In the genomic region with DNA sequence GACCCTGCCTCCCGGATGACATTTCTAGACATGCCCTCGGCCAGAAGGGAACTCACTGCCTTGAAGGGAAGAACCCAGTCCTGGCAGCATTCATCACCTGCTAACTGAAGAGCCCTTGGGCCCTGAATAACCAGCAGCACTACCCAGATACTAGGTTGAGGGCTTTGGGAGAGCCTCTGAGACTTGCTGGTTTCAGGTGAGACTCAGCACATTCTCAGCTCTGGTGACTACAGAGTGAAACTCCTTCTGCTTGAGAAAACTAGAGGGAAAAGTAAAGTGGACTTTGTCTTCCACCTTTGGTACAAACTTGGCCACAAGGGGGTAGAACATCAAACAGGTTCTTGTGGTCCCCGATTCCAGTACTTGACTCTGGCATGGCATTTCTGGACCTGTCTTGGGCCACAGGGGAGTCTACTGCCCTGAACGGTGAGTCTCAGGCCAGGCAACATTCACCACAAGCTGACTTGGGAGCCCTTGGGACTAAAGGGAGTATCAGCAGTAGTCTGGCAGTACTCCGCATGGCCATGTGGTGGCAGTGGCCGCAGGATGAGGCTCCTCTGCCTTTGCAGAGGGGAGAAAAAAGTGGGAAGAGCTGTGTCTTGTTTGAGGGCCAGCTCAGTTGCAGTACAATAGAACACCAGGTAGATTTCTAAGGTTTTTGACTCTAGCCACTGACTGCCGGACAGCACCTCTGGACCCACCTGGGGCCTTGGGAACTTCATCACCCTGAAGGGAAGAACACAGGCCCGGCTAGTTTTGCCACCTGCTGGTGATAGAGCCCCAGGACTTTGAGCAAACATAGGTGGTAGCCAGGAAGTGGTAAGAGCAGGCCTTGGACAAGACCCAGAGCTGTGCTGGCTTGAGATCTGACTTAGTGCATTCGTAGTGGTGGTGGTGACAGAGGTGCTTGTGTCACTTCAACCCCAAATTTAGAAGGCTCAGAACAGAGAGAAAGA, we compare ENCODE assay signal across 9 cellular contexts.
DNase-seq lines count a peak whose midpoint lies in the region; ATAC-seq and TF ChIP-seq lines count a peak whose summit lies in the region.
"Had no signal": no experiment of that assay in that cellular context is flagged by ENCODE, and none has a peak within 500 bp of the region (broad histone marks: within the 10 kb centered on the region; RNA-seq: fewer than 3 reads in every experiment).

No MANE protein-coding gene starts in this region.

- ATAC-seq in GM19463 (IDR thresholded peaks at IDR 0.05; ENCODE audit: unreplicated experiment) (peak; percentile 47), PC-3 (peak; percentile 64)

- H2AFZ ChIP-seq in PC-3 (ENCODE audit: low read length) = peak overlapping the region; percentile 45; the same call in 1 of the 2 replicates

- no peaks in the 10 kb centered on the region for H3K4me1 ChIP-seq in PC-3 (ENCODE audit: insufficient read depth, low read length)

- H4K20me1 ChIP-seq in PC-3 (ENCODE audit: low read length) = no peaks in the 10 kb centered on the region

- H3K4me1 Mint-ChIP-seq in immature natural killer cell = no peaks in the 10 kb centered on the region

- H3K9me2 ChIP-seq in PC-3 (replicated peaks; ENCODE audit: low read length) = no peaks in the 10 kb centered on the region

- DNase-seq in AG04449 (ENCODE audit: low read depth, low spot score) = no peak
- peak; percentile 44 for DNase-seq in PC-3
- DNase-seq in fibroblast of pulmonary artery (ENCODE audit: low read depth) = peak; percentile 40
- DNase-seq in NCI-H2171 treated with DMSO at 0.1 percent for 48 hours (lab: John Stamatoyannopoulos, UW) = no peak
- DNase-seq in immature natural killer cell = no peak
- DNase-seq in NCI-H2107 treated with DMSO at 0.1 percent for 48 hours (lab: John Stamatoyannopoulos, UW; ENCODE audit: unreplicated experiment) = no peak
- no peak for DNase-seq in GM10266 (ENCODE audit: extremely low spot score)

- peaks cover 0 to 2% (median 0%) of the 10 kb centered on the region in 6 donors for H3K9me3 Mint-ChIP-seq in immature natural killer cell
- H3K9me3 Mint-ChIP-seq: stimulated activated naive CD8-positive, alpha-beta T cell treated with anti-CD3 and anti-CD28 coated beads, Interleukin-15, Interleukin-2, amounts not matched to agents 100 ng/mL and 50 ng/mL, for 24 hours had no signal

- CTCF ChIA-PET in AG04449 (lab: Yijun Ruan, JAX) = interaction anchor here (0.7 to 4.0 kb wide), 8 partner anchors 14 to 130 kb away, joined by 3 to 38 read pairs (median 3); no protein-coding TSS in a partner anchor
- CTCF ChIA-PET in PC-3 (lab: Charles Lee) = no interaction called here

- H3K79me2 ChIP-seq in PC-3 (ENCODE audit: low read length) = no peaks in the 10 kb centered on the region

- H3K36me3 Mint-ChIP-seq in immature natural killer cell = no peaks in the 10 kb centered on the region

- no peak overlapping the region for H3K4me2 ChIP-seq in PC-3 (ENCODE audit: low read length)

- no peaks in the 10 kb centered on the region for H3K9me3 ChIP-seq in PC-3 (ENCODE audit: low read length)

- no peaks in the 10 kb centered on the region for H3K27me3 ChIP-seq in PC-3 (ENCODE audit: low read length)

- no peaks in the 10 kb centered on the region for H3K36me3 ChIP-seq in PC-3 (ENCODE audit: low read depth, low read length)

- no peak overlapping the region for H3K27ac Mint-ChIP-seq in immature natural killer cell
- H3K27ac Mint-ChIP-seq: stimulated activated naive CD8-positive, alpha-beta T cell treated with anti-CD3 and anti-CD28 coated beads, Interleukin-15, Interleukin-2, amounts not matched to agents 100 ng/mL and 50 ng/mL, for 24 hours had no signal

- H3K27me3 Mint-ChIP-seq in immature natural killer cell (ENCODE audit: low read depth in 3 of 3) = no peaks in the 10 kb centered on the region
- H3K27me3 Mint-ChIP-seq: stimulated activated naive CD8-positive, alpha-beta T cell treated with anti-CD3 and anti-CD28 coated beads, Interleukin-15, Interleukin-2, amounts not matched to agents 100 ng/mL and 50 ng/mL, for 24 hours had no signal

- no peak overlapping the region for H3K27ac ChIP-seq in PC-3 (ENCODE audit: low read length)

- no peak overlapping the region for H3K4me3 ChIP-seq in AG04449 (ENCODE audit: low read depth, low read length)
- H3K4me3 ChIP-seq in PC-3 (ENCODE audit: low read length) = no peak overlapping the region
- no peak overlapping the region for H3K4me3 ChIP-seq in fibroblast of pulmonary artery (replicated peaks; ENCODE audit: low read depth, low read length)

- no peak overlapping the region for H3K9ac ChIP-seq in PC-3 (ENCODE audit: low read length)

- POLR2A ChIA-PET in AG04449 (lab: Yijun Ruan, JAX) = no interaction called here
- POLR2A ChIA-PET in PC-3 (lab: Charles Lee; ENCODE audit: unreplicated experiment) = no interaction called here

- BruUV-seq in PC-3 (replicated peaks; lab: Mats Ljungman, UMichigan) = no TSS peak

- no peaks in the 10 kb centered on the region for H3F3A ChIP-seq in PC-3 (ENCODE audit: low read length, unreplicated experiment)

- no peak overlapping the region for H3K4me3 Mint-ChIP-seq in immature natural killer cell
- H3K4me3 Mint-ChIP-seq: stimulated activated naive CD8-positive, alpha-beta T cell treated with anti-CD3 and anti-CD28 coated beads, Interleukin-15, Interleukin-2, amounts not matched to agents 100 ng/mL and 50 ng/mL, for 24 hours had no signal

- intact Hi-C loops in PC-3 (cut with micrococcal nuclease) = no loop called here

- TF ChIP-seq CTCF in AG04449 (IDR thresholded peaks at IDR 0.05; ENCODE audit: insufficient read depth, low read length, missing control alignments) = peak; percentile 66
- TF ChIP-seq CTCF in PC-3 (conservative IDR thresholded peaks at IDR 0.05; ENCODE audit: low read depth, low read length) = peak; percentile 75
- peak; percentile 57 for TF ChIP-seq CTCF in fibroblast of pulmonary artery (IDR thresholded peaks at IDR 0.05; ENCODE audit: low read length, missing control alignments)
- TF ChIP-seq CTCF in GM10266 (IDR thresholded peaks at IDR 0.05; ENCODE audit: control insufficient read depth, insufficient read depth, low read depth, missing control alignments) = no peak

Comparison
In these comparisons a context has a peak if more than half of its experiments do, and no peak if none do; other contexts are left out.
1. DNase-seq: peak in PC-3 (single experiment) and fibroblast of pulmonary artery (single experiment); none in AG04449 (single experiment), NCI-H2171 treated with DMSO at 0.1 percent for 48 hours (single experiment), immature natural killer cell (0 of 3), NCI-H2107 treated with DMSO at 0.1 percent for 48 hours (single experiment) and GM10266 (single experiment).